Comparison of ENCODE assay signal across 2 cellular contexts in genomic region chr12:120337730-120338129, GRCh38.
TF ChIP-seq lines count a peak whose summit lies in the region.

No MANE protein-coding gene starts in this region.

TF ChIP-seq in HEK293, 187 proteins besides CTCF, POLR2A, EP300 and RAD21:
- 0 out of 2 replicates have a peak, but pooled peaks have one; percentile 28 for TF ChIP-seq ZNF26 (tag by site-specific recombination; IDR thresholded peaks at IDR 0.05)
- peak; percentile 51; the same call in 1 of the 2 replicates for TF ChIP-seq SCRT2 (tag by site-specific recombination; IDR thresholded peaks at IDR 0.05)
- peak; percentile 65; the same call in 1 of the 2 replicates for TF ChIP-seq ZNF558 (tag by site-specific recombination; IDR thresholded peaks at IDR 0.05)
- no peak for TF ChIP-seq ZNF510 (tag by site-specific recombination; IDR thresholded peaks at IDR 0.05; ENCODE audit: insufficient replicate concordance)
- TF ChIP-seq RBAK (tag by site-specific recombination; IDR thresholded peaks at IDR 0.05), result peak; percentile 58; the same call in 1 of the 2 replicates
- no peak for TF ChIP-seq ZNF394 (tag by site-specific recombination; IDR thresholded peaks at IDR 0.05; ENCODE audit: borderline replicate concordance)
- TF ChIP-seq ZNF169 (tag by site-specific recombination; IDR thresholded peaks at IDR 0.05), result no peak
- no peak for TF ChIP-seq ZNF530 (tag by site-specific recombination; IDR thresholded peaks at IDR 0.05; ENCODE audit: low read depth)
- no peak for TF ChIP-seq KLF16 (tag by site-specific recombination; IDR thresholded peaks at IDR 0.05)
- TF ChIP-seq ZNF280D (tag by site-specific recombination; IDR thresholded peaks at IDR 0.05), result 0 out of 2 replicates have a peak, but pooled peaks have one; percentile 52
- peak; percentile 74 for TF ChIP-seq SETDB1 (IDR thresholded peaks at IDR 0.05; ENCODE audit: insufficient read length, low read length)
- no peak for TF ChIP-seq ZFP3 (tag by site-specific recombination; IDR thresholded peaks at IDR 0.05; ENCODE audit: low read depth)
- TF ChIP-seq MYNN (tag by site-specific recombination; IDR thresholded peaks at IDR 0.05; ENCODE audit: borderline replicate concordance), result no peak

TF ChIP-seq in K562, 482 proteins besides CTCF, POLR2A, EP300 and RAD21:
- TF ChIP-seq ZC3H11A (IDR thresholded peaks at IDR 0.05; ENCODE audit: low read depth, low read length) (no peak), TRIM24 (IDR thresholded peaks at IDR 0.05) (peak in 1 of 2 experiments; percentile 55; a peak in 2 of 4 replicates), CBX5 (IDR thresholded peaks at IDR 0.05; ENCODE audit: borderline replicate concordance, low read depth) (peak; percentile 91), ZNF280A (IDR thresholded peaks at IDR 0.05; ENCODE audit: low read depth, partially characterized antibody) (peak; percentile 76), ZFP36 (IDR thresholded peaks at IDR 0.05; ENCODE audit: low read depth, low read length, partially characterized antibody) (peak; percentile 33), CBX3 (IDR thresholded peaks at IDR 0.05; ENCODE audit: borderline replicate concordance in 1 of 2, low read length in 2 of 2) (peak in 1 of 2 experiments; percentile 94; a peak in 2 of 3 replicates), TRIM28 (IDR thresholded peaks at IDR 0.05) (peak; percentile 88), ATF1 (CRISPR knock-in tag; IDR thresholded peaks at IDR 0.05) (no peak), ATF1 (tag; IDR thresholded peaks at IDR 0.05) (no peak)
